Comparison of ENCODE assay signal across 39 cellular contexts in the genomic region with DNA sequence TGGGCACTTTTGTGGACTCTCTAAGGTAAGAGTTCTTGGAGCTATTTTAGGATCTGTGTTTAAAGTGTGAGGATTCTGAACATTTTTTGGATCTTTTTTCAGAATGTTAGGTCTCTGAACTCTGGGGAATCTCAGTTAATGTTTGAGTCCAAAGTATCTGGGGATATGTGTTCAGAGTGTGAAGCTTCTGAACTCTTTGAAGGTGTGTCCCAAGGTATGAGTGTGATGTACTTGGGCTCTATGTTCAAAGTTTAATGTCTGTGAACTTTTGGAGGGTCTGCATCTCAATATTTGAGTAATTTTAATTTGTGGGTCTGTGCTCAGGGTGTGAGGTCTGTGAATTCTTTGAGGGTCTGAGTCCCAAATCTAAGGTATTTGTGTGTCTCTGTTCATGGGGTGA. TPM values are rescaled to one million over a fixed set of nuclear protein-coding genes. Genes with fewer than 3 reads are reported as not detected.
"Had no signal": no experiment of that assay in that cellular context is flagged by ENCODE, and none has a peak within 500 bp of the region (broad histone marks: within the 10 kb centered on the region; RNA-seq: fewer than 3 reads in every experiment).

No MANE protein-coding gene starts in this region.

- H3K27ac ChIP-seq: KMS-11 had no signal

- H3K27me3 ChIP-seq: MG63 had no signal

- H3K9ac ChIP-seq: KMS-11 had no signal

- H3K4me3 ChIP-seq: MG63 had no signal

- H3K9me3 ChIP-seq: MG63 had no signal

- H3K36me3 ChIP-seq: MG63 had no signal

- H3K4me2 ChIP-seq: KMS-11 had no signal

- DNase-seq: Karpas-422, Kasumi-1, MG63, MM.1S, MV-4-11, NCI-H1048, NCI-H1092, NCI-H1092 treated with DMSO at 0.1 percent for 48 hours, NCI-H1105, NCI-H1105 treated with DMSO at 0.1 percent for 48 hours, NCI-H1417, NCI-H1417 treated with DMSO at 0.1 percent for 48 hours, NCI-H1436, NCI-H1436 treated with DMSO at 0.1 percent for 48 hours, NCI-H146, NCI-H1694, NCI-H1694 treated with DMSO at 0.1 percent for 48 hours, NCI-H187, NCI-H187 treated with DMSO at 0.1 percent for 48 hours, NCI-H1930, NCI-H2029, NCI-H2029 treated with DMSO at 0.1 percent for 48 hours, NCI-H2081, NCI-H2081 treated with DMSO at 0.1 percent for 48 hours, NCI-H2107, NCI-H2171, NCI-H2171 treated with DMSO at 0.1 percent for 48 hours, NCI-H2227 treated with DMSO at 0.1 percent for 48 hours, NCI-H226, NCI-H345, NCI-H446, NCI-H446 treated with DMSO at 0.1 percent for 48 hours, NCI-H510A, NCI-H510A treated with DMSO at 0.1 percent for 48 hours had no signal

RNA-seq across cellular contexts. Expression of gene PAGE4, which starts 35.4 kb away (rescaled TPM):
- total RNA-seq: LHCN-M2, M059J, MCF 10A, NCI-H460 had no signal
